In genomic region chr4:113303315-113303714, GRCh38 we compare ENCODE assay signal across 22 cellular contexts.
DNase-seq lines count a peak whose midpoint lies in the region; ATAC-seq and TF ChIP-seq lines count a peak whose summit lies in the region.
"Had no signal": no experiment of that assay in that cellular context is flagged by ENCODE, and none has a peak within 500 bp of the region (broad histone marks: within the 10 kb centered on the region; RNA-seq: fewer than 3 reads in every experiment).

No MANE protein-coding gene starts in this region.

- DNase-seq in chondrocyte (ENCODE audit: low spot score): no peak
- DNase-seq in left cardiac atrium: peak; percentile 58
- peak; percentile 61 to 88 (median 83) for DNase-seq in right cardiac atrium
- no peak for DNase-seq in D341Med (ENCODE audit: low spot score)
- DNase-seq in kidney glomerular epithelial cell (lab: John Stamatoyannopoulos, UW): no peak
- DNase-seq: AML-193; Calu3; CD8-positive, alpha-beta T cell; DMS 273 treated with DMSO at 0.1 percent for 48 hours; DMS53; DND-41; EL; GOT3; H7; HFFc6 had no signal

- H3K4me3 Mint-ChIP-seq in chondrocyte (ENCODE audit: unreplicated experiment): no peak overlapping the region
- H3K4me3 Mint-ChIP-seq: CD8-positive, alpha-beta T cell; HFFc6 had no signal

- H3K4me1 Mint-ChIP-seq in chondrocyte (ENCODE audit: low read depth): peaks cover 17% of the 10 kb centered on the region

- H3K27me3 ChIP-seq in BLaER1 (no peaks in the 10 kb centered on the region), right cardiac atrium (ENCODE audit: control insufficient read depth, insufficient read depth) (no peaks in the 10 kb centered on the region)

- H3K27ac ChIP-seq in BLaER1 (no peak overlapping the region), right cardiac atrium (ENCODE audit: low read length) (no peak overlapping the region)
- H3K27ac ChIP-seq: HL-60, KMS-11 had no signal

- H3K4me3 ChIP-seq in BLaER1 (no peak overlapping the region), right cardiac atrium (ENCODE audit: low read length) (no peak overlapping the region)
- H3K4me3 ChIP-seq: GM12878 had no signal

- no peak overlapping the region for H3K9ac ChIP-seq in BLaER1
- H3K9ac ChIP-seq: KMS-11 had no signal

- H3K9me3 Mint-ChIP-seq in chondrocyte (ENCODE audit: low read depth): no peaks in the 10 kb centered on the region
- H3K9me3 Mint-ChIP-seq: CD8-positive, alpha-beta T cell; HFFc6 had no signal

- intact Hi-C loops in left cardiac atrium (cut with DNase I): no loop called here
- intact Hi-C loops in right cardiac atrium (cut with DNase I): no loop called here

- no peaks in the 10 kb centered on the region for H3K36me3 Mint-ChIP-seq in chondrocyte (ENCODE audit: low read depth)
- H3K36me3 Mint-ChIP-seq: CD8-positive, alpha-beta T cell had no signal

- H3K4me1 ChIP-seq in BLaER1: peaks cover 7% of the 10 kb centered on the region; the same call in 1 of the 2 replicates
- H3K4me1 ChIP-seq in right cardiac atrium (ENCODE audit: control insufficient read depth, insufficient read depth, low read length): peaks cover 1% of the 10 kb centered on the region

- no peaks in the 10 kb centered on the region for H3K36me3 ChIP-seq in BLaER1

- 34% methylated on average over 1 of the region's 1 CpG for WGBS in right cardiac atrium

- peak overlapping the region; percentile 14 for H3K27ac Mint-ChIP-seq in chondrocyte (ENCODE audit: unreplicated experiment)
- H3K27ac Mint-ChIP-seq: CD8-positive, alpha-beta T cell; HFFc6 had no signal

- H4K20me1 ChIP-seq in BLaER1: no peaks in the 10 kb centered on the region

- no peaks in the 10 kb centered on the region for H3K9me3 ChIP-seq in BLaER1
- no peaks in the 10 kb centered on the region for H3K9me3 ChIP-seq in right cardiac atrium (ENCODE audit: control insufficient read depth, low read length)

- TF ChIP-seq CTCF in chondrocyte (IDR thresholded peaks at IDR 0.05): no peak

- H3K27me3 Mint-ChIP-seq in chondrocyte (ENCODE audit: low read depth): no peaks in the 10 kb centered on the region

- ATAC-seq in left cardiac atrium: peak; percentile 55 to 56
- ATAC-seq in right cardiac atrium: peak; percentile 74 to 79
- no peak for ATAC-seq in GM18867 (IDR thresholded peaks at IDR 0.05; ENCODE audit: unreplicated experiment)
- no peak for ATAC-seq in GM21619 (IDR thresholded peaks at IDR 0.05; ENCODE audit: unreplicated experiment)
- ATAC-seq: CD8-positive, alpha-beta T cell; GM12878; HCT116 had no signal

- peak overlapping the region; percentile 2; the same call in 1 of the 2 replicates for H3K4me2 ChIP-seq in BLaER1
- H3K4me2 ChIP-seq: KMS-11 had no signal

Comparison
In these comparisons a context has a peak if more than half of its experiments do, and no peak if none do; other contexts are left out.
1. DNase-seq: peak in left cardiac atrium (single experiment) and right cardiac atrium (3 of 3); none in chondrocyte (single experiment), D341Med (single experiment) and kidney glomerular epithelial cell (single experiment).
2. ATAC-seq: peak in left cardiac atrium (2 of 2) and right cardiac atrium (2 of 2); none in GM18867 (single experiment) and GM21619 (single experiment).